ENCODE assay signal across 8 cellular contexts in genomic region chr10:121926669-121927360, GRCh38. TPM values are rescaled to one million over a fixed set of nuclear protein-coding genes. Genes with fewer than 3 reads are reported as not detected.
DNase-seq lines count a peak whose midpoint lies in the region; ATAC-seq and TF ChIP-seq lines count a peak whose summit lies in the region.

No MANE protein-coding gene starts in this region.

- intact Hi-C loops in left ventricle myocardium inferior (cut with micrococcal nuclease), result no loop called here
- intact Hi-C loops in Right ventricle myocardium superior (cut with DNase I), result no loop called here
- intact Hi-C loops in dorsolateral prefrontal cortex (cut with DNase I), result loop anchor here in 1 of 2 donors (5.0 kb wide), 2 partner anchors 215 to 1075 kb away; partner anchors contain the start of gene WDR11

- H3K4me3 ChIP-seq in left ventricle myocardium inferior (peak overlapping the region; percentile 90), dorsolateral prefrontal cortex (peak overlapping the region; percentile 62 to 99 (median 97)), mononuclear cell (ENCODE audit: low read length) (peak overlapping the region; percentile 97)

- ATAC-seq in Right ventricle myocardium superior (ENCODE audit: poor library complexity), result no peak
- peak; percentile 4 for ATAC-seq in HG02852 (IDR thresholded peaks at IDR 0.05; ENCODE audit: unreplicated experiment)
- ATAC-seq in GM21717 (IDR thresholded peaks at IDR 0.05; ENCODE audit: unreplicated experiment), result no peak
- ATAC-seq in activated CD4-positive, CD25-positive, alpha-beta regulatory T cell treated with anti-CD3 and anti-CD28 coated beads, Interleukin-2, amount 50 U/mL, for 24 hours, result no peak

- H3K27ac ChIP-seq in left ventricle myocardium inferior (replicated peaks) (peak overlapping the region; percentile 98), dorsolateral prefrontal cortex (peak overlapping the region; percentile 78 to 100 (median 99))

- H3K9me3 ChIP-seq in left ventricle myocardium inferior (replicated peaks) (no peaks in the 10 kb centered on the region), mononuclear cell (ENCODE audit: low read depth, low read length) (no peaks in the 10 kb centered on the region)

- no peak for TF ChIP-seq CTCF in left ventricle myocardium inferior (IDR thresholded peaks at IDR 0.05; ENCODE audit: borderline replicate concordance)
- peak in 1 of 56 donors; percentile 7 for TF ChIP-seq CTCF in dorsolateral prefrontal cortex (IDR thresholded peaks at IDR 0.05 in 54 of 56, conservative IDR thresholded peaks at IDR 0.05 in 2 of 56; ENCODE audit: low read depth in 1 of 56, partially characterized antibody in 56 of 56)

- H3K4me1 ChIP-seq in left ventricle myocardium inferior (peaks cover 53% of the 10 kb centered on the region), mononuclear cell (ENCODE audit: insufficient read depth, low read length) (peaks cover 19% of the 10 kb centered on the region)

- H3K27me3 ChIP-seq in left ventricle myocardium inferior (ENCODE audit: low read depth), result no peaks in the 10 kb centered on the region
- no peaks in the 10 kb centered on the region for H3K27me3 ChIP-seq in dorsolateral prefrontal cortex
- no peaks in the 10 kb centered on the region for H3K27me3 ChIP-seq in mononuclear cell (ENCODE audit: insufficient read depth, low read length)

- DNase-seq in left ventricle myocardium inferior (no peak), Right ventricle myocardium superior (no peak), RKO (ENCODE audit: low spot score) (peak; percentile 61), dorsolateral prefrontal cortex (no peak)

- H3K36me3 ChIP-seq in left ventricle myocardium inferior, result peaks cover 7% of the 10 kb centered on the region

RNA-seq across cellular contexts. Expression of gene ATE1, which starts 1.0 kb away (rescaled TPM):
- total RNA-seq in left ventricle myocardium inferior (34.4 TPM), Right ventricle myocardium superior (34.6 TPM), dorsolateral prefrontal cortex (10 to 100 TPM; 50.0 to 91.0 (median 68.8) TPM), mononuclear cell (14.9 TPM)

RNA-seq across cellular contexts. Expression of gene NSMCE4A, which starts 48.2 kb away (rescaled TPM):
- 24.1 TPM for total RNA-seq in left ventricle myocardium inferior
- total RNA-seq in Right ventricle myocardium superior, result 23.7 TPM
- 10 to 100 TPM; 16.5 to 50.0 (median 28.4) TPM for total RNA-seq in dorsolateral prefrontal cortex
- total RNA-seq in mononuclear cell, result 26.4 TPM
